11 cellular contexts compared by ENCODE assay signal in the genomic region with DNA sequence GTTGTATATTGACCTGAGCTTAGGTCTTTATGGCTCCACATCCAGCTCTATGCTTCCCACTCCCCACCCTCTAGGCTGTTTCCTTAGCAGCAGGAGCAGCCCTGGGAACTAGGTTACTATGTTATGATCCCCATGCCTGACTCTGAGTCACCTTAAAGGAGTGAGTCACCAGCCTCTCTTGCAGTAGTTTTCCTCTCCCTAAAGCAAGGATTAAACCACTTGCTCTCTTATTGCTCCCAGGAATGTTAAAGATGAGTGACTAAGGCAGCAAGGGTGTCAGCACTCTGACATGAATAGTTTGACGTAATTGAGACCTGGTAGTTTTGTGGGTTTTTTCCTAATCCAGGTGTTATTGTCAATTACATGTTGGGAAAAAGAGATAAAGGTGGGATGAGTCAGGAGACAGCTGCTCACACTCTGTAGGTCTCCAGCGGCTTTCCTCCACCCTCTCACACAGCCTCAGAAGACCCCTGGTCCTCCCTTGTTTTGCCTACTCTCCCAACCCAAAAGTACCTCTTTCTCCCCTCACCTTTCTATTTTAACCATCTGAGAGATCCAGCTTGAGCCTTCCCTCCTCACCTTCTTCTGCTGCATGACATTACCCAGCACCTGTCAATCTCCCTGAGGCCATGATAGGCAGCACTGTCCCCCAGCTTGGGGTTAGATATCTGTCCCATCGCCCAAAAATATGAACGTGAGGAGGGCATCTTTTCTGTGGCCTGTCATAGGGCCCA.
DNase-seq lines count a peak whose midpoint lies in the region; ATAC-seq, FAIRE-seq and TF ChIP-seq lines count a peak whose summit lies in the region.
"Had no signal": no experiment of that assay in that cellular context is flagged by ENCODE, and none has a peak within 500 bp of the region (broad histone marks: within the 10 kb centered on the region; RNA-seq: fewer than 3 reads in every experiment).

No MANE protein-coding gene starts in this region.

- TF ChIP-seq CTCF in fibroblast of lung (conservative IDR thresholded peaks at IDR 0.05 in 1 of 2, IDR thresholded peaks at IDR 0.05 in 1 of 2; ENCODE audit: low read depth in 1 of 2, low read length in 2 of 2), result no peak

- H3K27me3 Mint-ChIP-seq in naive thymus-derived CD8-positive, alpha-beta T cell, result peaks cover 9 to 58% (median 23%) of the 10 kb centered on the region in 5 donors
- peaks cover 4% of the 10 kb centered on the region for H3K27me3 Mint-ChIP-seq in activated T-helper 1 cell treated with anti-CD3 and anti-CD28 coated beads, Interleukin-12 subunit alpha, Interleukin-12 subunit beta, Interleukin-2, Interleukin-4 antibody, amounts not matched to agents 30 ng/mL and 10 ng/mL and 1 ng/mL, durations not matched to agents 14 hours and 24 hours and 36 hours (ENCODE audit: insufficient read depth)

- no peak overlapping the region for H2AFZ ChIP-seq in fibroblast of lung (ENCODE audit: low read length)

- peaks cover 0 to 17% (median 0%) of the 10 kb centered on the region in 3 donors for H3K36me3 Mint-ChIP-seq in naive thymus-derived CD8-positive, alpha-beta T cell
- no peaks in the 10 kb centered on the region for H3K36me3 Mint-ChIP-seq in activated T-helper 1 cell treated with anti-CD3 and anti-CD28 coated beads, Interleukin-12 subunit alpha, Interleukin-12 subunit beta, Interleukin-2, Interleukin-4 antibody, amounts not matched to agents 30 ng/mL and 10 ng/mL and 1 ng/mL, durations not matched to agents 14 hours and 24 hours and 36 hours (ENCODE audit: low read depth)

- ATAC-seq in naive thymus-derived CD8-positive, alpha-beta T cell, result no peak

- peak; percentile 100 for FAIRE-seq in G401.6 (lab: Jason Lieb, UNC)
- FAIRE-seq in RCC 7860 (lab: Jason Lieb, UNC), result peak; percentile 99

- H3K4me2 ChIP-seq in fibroblast of lung (ENCODE audit: extremely low read depth, insufficient read depth, low read length), result no peak overlapping the region

- peak overlapping the region in 1 of 10 donors; percentile 42 for H3K27ac Mint-ChIP-seq in naive thymus-derived CD8-positive, alpha-beta T cell
- H3K27ac Mint-ChIP-seq in activated T-helper 1 cell treated with anti-CD3 and anti-CD28 coated beads, Interleukin-12 subunit alpha, Interleukin-12 subunit beta, Interleukin-2, Interleukin-4 antibody, amounts not matched to agents 30 ng/mL and 10 ng/mL and 1 ng/mL, durations not matched to agents 14 hours and 24 hours and 36 hours, result no peak overlapping the region

- no peak overlapping the region for H3K4me3 ChIP-seq in fibroblast of lung (replicated peaks in 1 of 4; ENCODE audit: control extremely low read depth in 1 of 4, insufficient read depth in 1 of 4, low read depth in 3 of 4, low read length in 4 of 4)
- H3K4me3 ChIP-seq: cardiac muscle cell had no signal

- POLR2A ChIA-PET in naive thymus-derived CD8-positive, alpha-beta T cell (lab: Charles Lee), result no interaction called here

- peaks cover 8% of the 10 kb centered on the region for H3K4me1 ChIP-seq in fibroblast of lung (ENCODE audit: control insufficient read depth, extremely low read depth, insufficient read depth, low read length)

- peak overlapping the region; percentile 81 for H3K27ac ChIP-seq in fibroblast of lung (ENCODE audit: insufficient read depth, low read length)
- H3K27ac ChIP-seq: cardiac muscle cell had no signal

- no peaks in the 10 kb centered on the region for H3K36me3 ChIP-seq in fibroblast of lung (ENCODE audit: control insufficient read depth, insufficient read depth, low read length)
- H3K36me3 ChIP-seq: cardiac muscle cell had no signal

- H3K9ac ChIP-seq in fibroblast of lung (ENCODE audit: insufficient read depth, low read length), result peak overlapping the region; percentile 9

- DNase-seq in RCC 7860 (ENCODE audit: low spot score), result peak; percentile 100
- DNase-seq in fibroblast of lung (ENCODE audit: low read depth in 2 of 2), result peak; percentile 98 to 100
- peak; percentile 87 for DNase-seq in pulmonary artery endothelial cell (ENCODE audit: low read depth, low spot score)
- no peak for DNase-seq in NAMALWA (ENCODE audit: low spot score)
- no peak for DNase-seq in naive thymus-derived CD8-positive, alpha-beta T cell
- no peak for DNase-seq in activated T-helper 1 cell treated with anti-CD3 and anti-CD28 coated beads, Interleukin-12 subunit alpha, Interleukin-12 subunit beta, Interleukin-2, Interleukin-4 antibody, amounts not matched to agents 30 ng/mL and 10 ng/mL and 1 ng/mL, durations not matched to agents 14 hours and 24 hours and 36 hours (ENCODE audit: low spot score)
- DNase-seq in NCI-H187 (lab: John Stamatoyannopoulos, UW), result no peak
- DNase-seq: RPMI8226; stimulated activated CD4-positive, alpha-beta T cell treated with anti-CD3 and anti-CD28 coated beads, Interleukin-12 subunit alpha, Interleukin-12 subunit beta, amount 100 ng/mL, for 4 hours had no signal

- intact Hi-C loops in activated T-helper 1 cell treated with anti-CD3 and anti-CD28 coated beads, Interleukin-12 subunit alpha, Interleukin-12 subunit beta, Interleukin-2, Interleukin-4 antibody, amounts not matched to agents 30 ng/mL and 10 ng/mL and 1 ng/mL, durations not matched to agents 14 hours and 24 hours and 36 hours (cut with micrococcal nuclease), result no loop called here

- no peaks in the 10 kb centered on the region for H3K27me3 ChIP-seq in fibroblast of lung (ENCODE audit: control insufficient read depth, insufficient read depth, low read length)
- H3K27me3 ChIP-seq: cardiac muscle cell had no signal

- H3K4me1 Mint-ChIP-seq in naive thymus-derived CD8-positive, alpha-beta T cell, result no peaks in the 10 kb centered on the region
- no peaks in the 10 kb centered on the region for H3K4me1 Mint-ChIP-seq in activated T-helper 1 cell treated with anti-CD3 and anti-CD28 coated beads, Interleukin-12 subunit alpha, Interleukin-12 subunit beta, Interleukin-2, Interleukin-4 antibody, amounts not matched to agents 30 ng/mL and 10 ng/mL and 1 ng/mL, durations not matched to agents 14 hours and 24 hours and 36 hours (ENCODE audit: low read depth)

- no peaks in the 10 kb centered on the region for H3K79me2 ChIP-seq in fibroblast of lung (ENCODE audit: control insufficient read depth, insufficient read depth, low read length)

- peaks cover 13 to 44% (median 19%) of the 10 kb centered on the region in 9 donors for H3K9me3 Mint-ChIP-seq in naive thymus-derived CD8-positive, alpha-beta T cell
- H3K9me3 Mint-ChIP-seq in activated T-helper 1 cell treated with anti-CD3 and anti-CD28 coated beads, Interleukin-12 subunit alpha, Interleukin-12 subunit beta, Interleukin-2, Interleukin-4 antibody, amounts not matched to agents 30 ng/mL and 10 ng/mL and 1 ng/mL, durations not matched to agents 14 hours and 24 hours and 36 hours, result no peaks in the 10 kb centered on the region

- no peaks in the 10 kb centered on the region for H4K20me1 ChIP-seq in fibroblast of lung (ENCODE audit: control insufficient read depth, extremely low read depth, insufficient read depth, low read length)

- H3K9me3 ChIP-seq in fibroblast of lung (ENCODE audit: control insufficient read depth, insufficient read depth, low read depth, low read length), result no peaks in the 10 kb centered on the region

- no peak overlapping the region for H3K4me3 Mint-ChIP-seq in naive thymus-derived CD8-positive, alpha-beta T cell
- no peak overlapping the region for H3K4me3 Mint-ChIP-seq in activated T-helper 1 cell treated with anti-CD3 and anti-CD28 coated beads, Interleukin-12 subunit alpha, Interleukin-12 subunit beta, Interleukin-2, Interleukin-4 antibody, amounts not matched to agents 30 ng/mL and 10 ng/mL and 1 ng/mL, durations not matched to agents 14 hours and 24 hours and 36 hours

Comparison
In these comparisons a context has a peak if more than half of its experiments do, and no peak if none do; other contexts are left out.
1. DNase-seq: peak in RCC 7860 (single experiment), fibroblast of lung (2 of 2) and pulmonary artery endothelial cell (single experiment); none in NAMALWA (single experiment), naive thymus-derived CD8-positive, alpha-beta T cell (0 of 10), activated T-helper 1 cell treated with anti-CD3 and anti-CD28 coated beads, Interleukin-12 subunit alpha, Interleukin-12 subunit beta, Interleukin-2, Interleukin-4 antibody, amounts not matched to agents 30 ng/mL and 10 ng/mL and 1 ng/mL, durations not matched to agents 14 hours and 24 hours and 36 hours (single experiment) and NCI-H187 (0 of 2).